ENCODE assay signal across 12 cellular contexts in genomic region chr18:76721207-76721996, GRCh38.
DNase-seq lines count a peak whose midpoint lies in the region; ATAC-seq and TF ChIP-seq lines count a peak whose summit lies in the region.
"Had no signal": no experiment of that assay in that cellular context is flagged by ENCODE, and none has a peak within 500 bp of the region (broad histone marks: within the 10 kb centered on the region; RNA-seq: fewer than 3 reads in every experiment).

No MANE protein-coding gene starts in this region.

- H3K4me1 ChIP-seq in DND-41 (ENCODE audit: insufficient read depth, low read length) (peaks cover 55% of the 10 kb centered on the region), colonic mucosa (no peaks in the 10 kb centered on the region), hepatocyte (ENCODE audit: insufficient read depth) (no peaks in the 10 kb centered on the region)
- H3K4me1 ChIP-seq: transverse colon had no signal

- 88% methylated on average over 9 of the region's 9 CpGs for WGBS in hepatocyte (ENCODE audit: low lambda C conversion rate, missing lambda C conversion rate)

- ATAC-seq in DND-41 (ENCODE audit: insufficient read depth, low read depth) (peak; percentile 96), GM19324 (IDR thresholded peaks at IDR 0.05; ENCODE audit: low FRiP score, unreplicated experiment) (no peak)

- H3K27me3 ChIP-seq in DND-41 (ENCODE audit: insufficient read depth, low read length, poor library complexity) = no peaks in the 10 kb centered on the region
- no peaks in the 10 kb centered on the region for H3K27me3 ChIP-seq in colonic mucosa
- no peaks in the 10 kb centered on the region for H3K27me3 ChIP-seq in hepatocyte
- H3K27me3 ChIP-seq: transverse colon had no signal

- peak overlapping the region in 1 of 2 experiments; percentile 39; a peak in 2 of 4 replicates for H3K4me3 ChIP-seq in DND-41 (ENCODE audit: low read depth in 1 of 2, low read length in 2 of 2)
- no peak overlapping the region for H3K4me3 ChIP-seq in colonic mucosa
- H3K4me3 ChIP-seq in hepatocyte = no peak overlapping the region
- H3K4me3 ChIP-seq: transverse colon had no signal

- H3K4me2 ChIP-seq in DND-41 (ENCODE audit: insufficient read depth, low read length) = peak overlapping the region; percentile 45
- H3K4me2 ChIP-seq in hepatocyte = no peak overlapping the region

- H3K79me2 ChIP-seq in DND-41 (ENCODE audit: insufficient read depth, low read length) (no peaks in the 10 kb centered on the region), hepatocyte (no peaks in the 10 kb centered on the region)

- DNase-seq in DND-41 (peak; percentile 96), colonic mucosa (no peak), UCSD-AML1 (lab: John Stamatoyannopoulos, UW; ENCODE audit: unreplicated experiment) (no peak), hepatocyte (ENCODE audit: low spot score) (no peak)
- peak; percentile 31 to 35 for DNase-seq in activated CD4-positive, alpha-beta T cell treated with anti-CD3 and anti-CD28 coated beads for 4 hours
- peak in 3 of 4 experiments; percentile 4 to 44 (median 43) for DNase-seq in activated naive CD4-positive, alpha-beta T cell (lab: John Stamatoyannopoulos, UW)
- peak; percentile 40 to 46 for DNase-seq in stimulated activated CD4-positive, alpha-beta T cell treated with anti-CD3 and anti-CD28 coated beads, Interleukin-2, amount 100 ng/mL, for 24 hours
- DNase-seq: C1 segment of cervical spinal cord, right cardiac atrium, transverse colon had no signal

- peak overlapping the region; percentile 81 for H3K27ac ChIP-seq in DND-41 (ENCODE audit: low read length)
- no peak overlapping the region for H3K27ac ChIP-seq in colonic mucosa
- no peak overlapping the region for H3K27ac ChIP-seq in hepatocyte
- H3K27ac ChIP-seq: transverse colon, VCaP had no signal

- H3K9ac ChIP-seq in DND-41 (ENCODE audit: low read depth, low read length) (peak overlapping the region; percentile 48), colonic mucosa (ENCODE audit: low read depth in 2 of 2, low read length in 2 of 2) (no peak overlapping the region)

- no peaks in the 10 kb centered on the region for H3K9me2 ChIP-seq in hepatocyte (replicated peaks; ENCODE audit: insufficient read depth)

- H3K9me3 ChIP-seq in DND-41 (ENCODE audit: insufficient read depth, low read length, severe bottlenecking) (no peaks in the 10 kb centered on the region), colonic mucosa (no peaks in the 10 kb centered on the region), hepatocyte (ENCODE audit: low read depth) (no peaks in the 10 kb centered on the region)
- H3K9me3 ChIP-seq: transverse colon had no signal

- no peaks in the 10 kb centered on the region for H4K20me1 ChIP-seq in DND-41 (ENCODE audit: insufficient read depth, low read length)
- H4K20me1 ChIP-seq in hepatocyte (ENCODE audit: insufficient read depth, poor library complexity, severe bottlenecking) = no peaks in the 10 kb centered on the region

- no peaks in the 10 kb centered on the region for H3K36me3 ChIP-seq in DND-41 (ENCODE audit: insufficient read depth, low read length)
- no peaks in the 10 kb centered on the region for H3K36me3 ChIP-seq in colonic mucosa
- H3K36me3 ChIP-seq in hepatocyte (replicated peaks; ENCODE audit: insufficient read depth, low read depth) = no peaks in the 10 kb centered on the region
- H3K36me3 ChIP-seq: transverse colon had no signal

- H2AFZ ChIP-seq in DND-41 (ENCODE audit: low read depth, low read length) (peak overlapping the region; percentile 56; the same call in 1 of the 2 replicates), hepatocyte (no peak overlapping the region)

- TF ChIP-seq CTCF in DND-41 (IDR thresholded peaks at IDR 0.05; ENCODE audit: borderline replicate concordance, extremely low read depth, low read length, poor library complexity, severe bottlenecking) = peak; percentile 17
- TF ChIP-seq CTCF in colonic mucosa (IDR thresholded peaks at IDR 0.05) = no peak
- TF ChIP-seq CTCF in hepatocyte (IDR thresholded peaks at IDR 0.05; ENCODE audit: poor library complexity) = no peak

- intact Hi-C loops in colonic mucosa (cut with DNase I) = no loop called here

Comparison
In these comparisons a context has a peak if more than half of its experiments do, and no peak if none do; other contexts are left out.
1. DNase-seq: peak in DND-41 (single experiment), activated CD4-positive, alpha-beta T cell treated with anti-CD3 and anti-CD28 coated beads for 4 hours (2 of 2), activated naive CD4-positive, alpha-beta T cell (3 of 4) and stimulated activated CD4-positive, alpha-beta T cell treated with anti-CD3 and anti-CD28 coated beads, Interleukin-2, amount 100 ng/mL, for 24 hours (2 of 2); none in colonic mucosa (single experiment), UCSD-AML1 (single experiment) and hepatocyte (single experiment).